ENCODE assay signal across 10 cellular contexts in the genomic region with DNA sequence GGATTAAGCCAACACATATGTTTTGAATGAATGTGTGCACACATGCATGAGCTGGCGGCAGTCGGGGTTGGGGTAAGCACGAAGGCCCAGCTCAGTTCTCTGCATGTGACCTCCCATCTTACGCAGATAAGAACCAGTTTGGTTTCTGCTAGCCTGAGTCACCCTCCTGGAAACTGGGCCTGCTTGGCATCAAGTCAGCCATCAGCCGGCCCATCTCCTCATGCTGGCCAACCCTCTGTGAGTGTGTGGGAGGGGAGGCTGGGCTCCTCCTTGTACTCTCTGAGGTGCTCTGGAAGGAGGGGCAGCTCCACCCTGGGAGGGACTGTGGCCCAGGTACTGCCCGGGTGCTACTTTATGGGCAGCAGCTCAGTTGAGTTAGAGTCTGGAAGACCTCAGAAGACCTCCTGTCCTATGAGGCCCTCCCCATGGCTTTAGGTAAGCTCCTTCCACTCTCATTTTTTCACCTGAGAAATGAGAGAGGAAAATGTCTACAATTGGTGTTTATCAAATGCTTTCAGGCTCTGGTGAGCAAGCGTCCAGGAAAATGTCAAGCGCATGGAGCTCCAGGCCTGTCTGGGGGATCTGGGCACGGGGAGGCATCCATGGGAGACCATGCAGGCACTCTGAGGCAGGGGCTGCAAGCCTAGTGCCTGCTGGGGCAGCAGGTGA. TPM values are rescaled to one million over a fixed set of nuclear protein-coding genes. Genes with fewer than 3 reads are reported as not detected.
DNase-seq lines count a peak whose midpoint lies in the region; ATAC-seq, FAIRE-seq and TF ChIP-seq lines count a peak whose summit lies in the region.
"Had no signal": no experiment of that assay in that cellular context is flagged by ENCODE, and none has a peak within 500 bp of the region (broad histone marks: within the 10 kb centered on the region; RNA-seq: fewer than 3 reads in every experiment).

No MANE protein-coding gene starts in this region.

- H4K91ac ChIP-seq in neuronal stem cell (ENCODE audit: low read depth, low read length, poor library complexity): no peak overlapping the region

- no peaks in the 10 kb centered on the region for H3K79me1 ChIP-seq in neuronal stem cell (ENCODE audit: low read depth, low read length)

- no CpG with 5 or more reads among the region's 9 CpGs for WGBS in neuronal stem cell (ENCODE audit: extremely low coverage in 2 of 2, insufficient read length in 2 of 2, insufficient replicate concordance in 1 of 2), 2 donors

- H3K4me1 ChIP-seq in neuronal stem cell (ENCODE audit: control insufficient read depth in 2 of 2, insufficient read depth in 1 of 2, low read depth in 1 of 2, low read length in 2 of 2): no peaks in the 10 kb centered on the region

- no peak overlapping the region for H2AK5ac ChIP-seq in neuronal stem cell (ENCODE audit: low read depth, low read length)

- no peaks in the 10 kb centered on the region for H3K36me3 ChIP-seq in neuronal stem cell (replicated peaks in 1 of 2; ENCODE audit: control insufficient read depth in 2 of 2, insufficient read depth in 2 of 2, low read length in 2 of 2)

- H2BK15ac ChIP-seq in neuronal stem cell (ENCODE audit: low read length): no peak overlapping the region

- no peaks in the 10 kb centered on the region for H3K9me3 ChIP-seq in neuronal stem cell (replicated peaks in 1 of 2; ENCODE audit: control insufficient read depth in 2 of 2, insufficient read depth in 1 of 2, low read depth in 1 of 2, low read length in 2 of 2)

- no peak overlapping the region for H3K4me3 ChIP-seq in choroid plexus epithelial cell (ENCODE audit: low read depth, low read length)
- no peak overlapping the region for H3K4me3 ChIP-seq in neuronal stem cell (ENCODE audit: low read length in 2 of 2)

- no peak overlapping the region for H3K9ac ChIP-seq in neuronal stem cell (ENCODE audit: low read depth, low read length, poor library complexity)

- H3K14ac ChIP-seq in neuronal stem cell (ENCODE audit: low read length): no peak overlapping the region

- no peak overlapping the region for H2AFZ ChIP-seq in neuronal stem cell (ENCODE audit: low read length)

- no peak overlapping the region for H2BK12ac ChIP-seq in neuronal stem cell (ENCODE audit: low read length)

- H3K23ac ChIP-seq in neuronal stem cell (ENCODE audit: low read depth, low read length, poor library complexity): no peak overlapping the region

- H4K8ac ChIP-seq in neuronal stem cell (ENCODE audit: low read depth, low read length): no peak overlapping the region

- no peak overlapping the region for H2BK120ac ChIP-seq in neuronal stem cell (ENCODE audit: low read depth, low read length)

- no peak overlapping the region for H3K4ac ChIP-seq in neuronal stem cell (ENCODE audit: low read length)

- peak; percentile 86 for DNase-seq in AG08395 (ENCODE audit: low spot score)
- DNase-seq in LHCN-M2 (ENCODE audit: low read depth): peak; percentile 5
- DNase-seq in choroid plexus epithelial cell (ENCODE audit: low read depth): peak; percentile 71
- DNase-seq in neuronal stem cell (ENCODE audit: low spot score): no peak
- no peak for DNase-seq in D721Med (ENCODE audit: insufficient read length, low spot score)

- no peak overlapping the region for H3K27ac ChIP-seq in neuronal stem cell (replicated peaks; ENCODE audit: low read length)

- H3K18ac ChIP-seq in neuronal stem cell (ENCODE audit: low read length): peak overlapping the region; percentile 60

- H3K4me2 ChIP-seq in neuronal stem cell (ENCODE audit: insufficient read depth, low read length, poor library complexity, severe bottlenecking): no peak overlapping the region

- H2BK5ac ChIP-seq in neuronal stem cell (ENCODE audit: low read length): no peak overlapping the region

- TF ChIP-seq CTCF in choroid plexus epithelial cell (conservative IDR thresholded peaks at IDR 0.05; ENCODE audit: low read depth, low read length) (no peak), D721Med (IDR thresholded peaks at IDR 0.05; ENCODE audit: insufficient read depth, missing control alignments) (no peak)

- ATAC-seq in HG02870 (IDR thresholded peaks at IDR 0.05; ENCODE audit: unreplicated experiment): no peak
- no peak for ATAC-seq in HG02970 (IDR thresholded peaks at IDR 0.05; ENCODE audit: low FRiP score, unreplicated experiment)
- no peak for ATAC-seq in HG02852 (IDR thresholded peaks at IDR 0.05; ENCODE audit: unreplicated experiment)

- peaks cover 0 to 32% (median 0%) of the 10 kb centered on the region in 3 experiments for H3K27me3 ChIP-seq in neuronal stem cell (ENCODE audit: control insufficient read depth in 3 of 3, insufficient read depth in 3 of 3, low read depth in 1 of 3, low read length in 3 of 3)

- no peak for FAIRE-seq in D721Med (lab: Jason Lieb, UNC)

RNA-seq across cellular contexts. Expression of gene IL1RN, which starts 9.7 kb away (rescaled TPM):
- total RNA-seq in LHCN-M2 (2014; rRNA removed): not detected in 2 replicates
- polyA plus RNA-seq in LHCN-M2 (2012): not detected
- polyA plus RNA-seq in neuronal stem cell (2013, experiment 1 of 2): not detected
- not detected for polyA plus RNA-seq in neuronal stem cell (2013, experiment 2 of 2)
- total RNA-seq: lung microvascular endothelial cell, NCI-H460 had no signal

RNA-seq across cellular contexts. Expression of gene IL1F10, which starts 50.0 kb away (rescaled TPM):
- not detected in 2 replicates for total RNA-seq in LHCN-M2 (2014; rRNA removed)
- polyA plus RNA-seq in LHCN-M2 (2012): not detected
- polyA plus RNA-seq in neuronal stem cell (2013, experiment 1 of 2): not detected
- not detected for polyA plus RNA-seq in neuronal stem cell (2013, experiment 2 of 2)
- total RNA-seq: lung microvascular endothelial cell, NCI-H460 had no signal

RNA-seq across cellular contexts. Expression of gene PSD4, which starts 56.0 kb away (rescaled TPM):
- total RNA-seq in LHCN-M2 (2014; rRNA removed): 1.0 and 1.5 TPM in 2 replicates
- 0.58 TPM for polyA plus RNA-seq in LHCN-M2 (2012)
- polyA plus RNA-seq in neuronal stem cell (2013, experiment 1 of 2): 0.52 TPM
- polyA plus RNA-seq in neuronal stem cell (2013, experiment 2 of 2): 0.78 TPM

RNA-seq across cellular contexts. Expression of gene IL36RN, which starts 58.7 kb away (rescaled TPM):
- total RNA-seq in LHCN-M2 (2014; rRNA removed): not detected in 2 replicates
- polyA plus RNA-seq in LHCN-M2 (2012): not detected
- polyA plus RNA-seq in neuronal stem cell (2013, experiment 1 of 2): 0.01 TPM
- not detected for polyA plus RNA-seq in neuronal stem cell (2013, experiment 2 of 2)
- total RNA-seq: lung microvascular endothelial cell, NCI-H460 had no signal

Comparison
In these comparisons a context has a peak if more than half of its experiments do, and no peak if none do; other contexts are left out.
1. DNase-seq: peak in AG08395 (single experiment), LHCN-M2 (single experiment) and choroid plexus epithelial cell (single experiment); none in neuronal stem cell (single experiment) and D721Med (single experiment).